8 cellular contexts compared by ENCODE assay signal in genomic region chr17:28841901-28842281, GRCh38. TPM values are rescaled to one million over a fixed set of nuclear protein-coding genes. Genes with fewer than 3 reads are reported as not detected.
DNase-seq lines count a peak whose midpoint lies in the region; ATAC-seq, FAIRE-seq and TF ChIP-seq lines count a peak whose summit lies in the region.

No MANE protein-coding gene starts in this region.

- H3K4me3 Mint-ChIP-seq in naive thymus-derived CD8-positive, alpha-beta T cell, result peak overlapping the region; percentile 94 to 100 (median 98)

- H3K4me1 Mint-ChIP-seq in naive thymus-derived CD8-positive, alpha-beta T cell, result peaks cover 10 to 29% (median 24%) of the 10 kb centered on the region in 4 donors

- peak in 1 of 2 donors; percentile 47 for ATAC-seq in naive thymus-derived CD8-positive, alpha-beta T cell
- ATAC-seq in HG02763 (IDR thresholded peaks at IDR 0.05; ENCODE audit: unreplicated experiment), result no peak
- ATAC-seq in HG03025 (IDR thresholded peaks at IDR 0.05; ENCODE audit: low FRiP score, unreplicated experiment), result no peak

- FAIRE-seq in GM12891 (lab: Jason Lieb, UNC), result peak; percentile 68

- POLR2A ChIA-PET in naive thymus-derived CD8-positive, alpha-beta T cell (lab: Charles Lee), result interaction anchor here (0.6 to 3.0 kb wide), 19 partner anchors 12 to 130 kb away, joined by 3 to 18 read pairs (median 6); partner anchors contain the start of genes DHRS13, ERAL1, FLOT2 and NEK8

- DNase-seq in GM12891 (ENCODE audit: insufficient read length, low spot score) (no peak), NAMALWA (ENCODE audit: low spot score) (peak; percentile 40), coronary artery (ENCODE audit: low spot score) (no peak), GM19238 (ENCODE audit: insufficient read length, low spot score) (no peak), islet precursor cell (no peak)
- DNase-seq in naive thymus-derived CD8-positive, alpha-beta T cell, result no peak

- peaks cover 0 to 5% (median 0%) of the 10 kb centered on the region in 3 donors for H3K36me3 Mint-ChIP-seq in naive thymus-derived CD8-positive, alpha-beta T cell

- peak overlapping the region; percentile 87 to 98 (median 96) for H3K27ac Mint-ChIP-seq in naive thymus-derived CD8-positive, alpha-beta T cell

- peak overlapping the region; percentile 57 to 93 for H3K27ac ChIP-seq in coronary artery

- H3K9me3 Mint-ChIP-seq in naive thymus-derived CD8-positive, alpha-beta T cell, result no peaks in the 10 kb centered on the region

- no peak for TF ChIP-seq POLR2A in GM12891 (IDR thresholded peaks at IDR 0.05; ENCODE audit: low read depth, low read length)

- peaks cover 0 to 2% (median 0%) of the 10 kb centered on the region in 5 donors for H3K27me3 Mint-ChIP-seq in naive thymus-derived CD8-positive, alpha-beta T cell

- TF ChIP-seq CTCF in coronary artery (IDR thresholded peaks at IDR 0.05), result no peak

- H3K4me3 ChIP-seq in coronary artery, result peak overlapping the region; percentile 94

TF ChIP-seq in GM12891, 5 proteins besides CTCF, POLR2A, EP300 and RAD21:
- TF ChIP-seq TAF1 (IDR thresholded peaks at IDR 0.05; ENCODE audit: low read depth, low read length) (no peak), SPI1 (IDR thresholded peaks at IDR 0.05; ENCODE audit: low read depth, low read length) (no peak), POU2F2 (IDR thresholded peaks at IDR 0.05; ENCODE audit: low read depth, low read length) (no peak), POLR2AphosphoS5 (IDR thresholded peaks at IDR 0.05; ENCODE audit: low read depth, low read length) (no peak), PAX5 (IDR thresholded peaks at IDR 0.05; ENCODE audit: insufficient read depth, low read length, severe bottlenecking) (no peak)

RNA-seq across cellular contexts. Expression of gene FAM222B, which starts 0.7 kb away (rescaled TPM):
- polyA plus RNA-seq in GM12891 (2012; ENCODE audit: low read depth, missing spikeins), result 4.8 TPM
- total RNA-seq in naive thymus-derived CD8-positive, alpha-beta T cell, result 10 to 100 TPM; 16.9 to 23.1 TPM
- polyA plus RNA-seq in naive thymus-derived CD8-positive, alpha-beta T cell, result 10 to 100 TPM in 1 of 3 donors, 1 to 10 TPM in 2; 7.5 to 20.0 (median 9.2) TPM

RNA-seq across cellular contexts. Expression of gene ERAL1, which starts 12.9 kb away (rescaled TPM):
- polyA plus RNA-seq in GM12891 (2012; ENCODE audit: low read depth, missing spikeins), result 35.4 TPM
- 10 to 100 TPM; 25.3 to 25.8 TPM for total RNA-seq in naive thymus-derived CD8-positive, alpha-beta T cell
- polyA plus RNA-seq in naive thymus-derived CD8-positive, alpha-beta T cell, result 10 to 100 TPM; 32.7 to 54.9 (median 38.0) TPM

RNA-seq across cellular contexts. Expression of gene FLOT2, which starts 55.6 kb away (rescaled TPM):
- polyA plus RNA-seq in GM12891 (2012; ENCODE audit: low read depth, missing spikeins), result 22.0 TPM
- 100 to 1,000 TPM; 206 to 213 TPM for total RNA-seq in naive thymus-derived CD8-positive, alpha-beta T cell
- polyA plus RNA-seq in naive thymus-derived CD8-positive, alpha-beta T cell, result 100 to 1,000 TPM; 230 to 253 (median 237) TPM
